Comparison of ENCODE assay signal across 11 cellular contexts in the genomic region with DNA sequence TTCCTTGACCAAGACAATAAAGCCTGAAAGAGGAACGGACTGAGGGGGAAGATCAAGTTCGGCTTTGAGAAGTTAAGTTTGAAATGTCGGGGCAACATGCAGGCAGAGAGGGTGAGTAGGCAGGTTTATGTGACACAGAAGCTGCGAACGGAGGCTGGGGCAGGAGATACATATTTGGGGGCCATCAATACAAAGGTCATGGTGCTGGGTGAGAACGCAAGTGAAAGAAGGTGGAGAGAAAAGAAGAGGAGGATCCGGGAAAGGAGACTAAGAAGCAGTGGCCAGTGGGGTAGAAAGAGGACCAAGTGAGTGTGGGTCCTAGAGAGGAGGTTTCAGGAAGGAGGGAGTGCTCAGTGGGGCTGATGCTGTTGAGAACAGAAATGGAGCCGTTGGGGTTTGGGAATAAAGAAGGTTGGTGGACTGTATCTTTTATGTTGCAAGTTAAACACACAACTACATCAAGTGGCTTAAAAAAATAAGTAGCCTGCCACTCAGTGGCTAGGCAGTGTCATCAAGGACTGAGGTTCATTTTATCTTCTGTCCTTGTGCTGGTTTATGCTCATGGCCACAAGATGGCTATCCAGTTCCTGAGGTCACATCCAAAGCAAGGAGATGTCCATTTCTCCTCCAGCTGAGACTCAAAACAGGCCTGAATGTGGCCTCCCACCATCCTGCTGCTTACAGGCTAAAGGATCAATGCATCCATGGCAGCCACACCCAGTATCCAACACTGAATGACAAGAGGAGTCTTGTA. TPM values are rescaled to one million over a fixed set of nuclear protein-coding genes. Genes with fewer than 3 reads are reported as not detected.
DNase-seq lines count a peak whose midpoint lies in the region; ATAC-seq and TF ChIP-seq lines count a peak whose summit lies in the region.
"Had no signal": no experiment of that assay in that cellular context is flagged by ENCODE, and none has a peak within 500 bp of the region (broad histone marks: within the 10 kb centered on the region; RNA-seq: fewer than 3 reads in every experiment).

No MANE protein-coding gene starts in this region.

- H3K36me3 Mint-ChIP-seq in HFFc6 (ENCODE audit: low read depth) = peaks cover 5% of the 10 kb centered on the region; the same call in 1 of the 2 replicates
- H3K36me3 Mint-ChIP-seq in activated T-helper 17 cell treated with anti-CD3 and anti-CD28 coated beads, Interleukin-2, amount 50 U/mL, for 72 hours (ENCODE audit: low read depth) = peaks cover 6% of the 10 kb centered on the region
- no peaks in the 10 kb centered on the region for H3K36me3 Mint-ChIP-seq in nephron progenitor cell (ENCODE audit: low read depth)
- peaks cover 50% of the 10 kb centered on the region for H3K36me3 Mint-ChIP-seq in Calu3 (ENCODE audit: insufficient read depth, unreplicated experiment)

- intact Hi-C loops in Calu3 (cut with micrococcal nuclease; ENCODE audit: unreplicated experiment) = loop anchor here (5.0 kb wide), 1 partner anchor 192 kb away; no protein-coding TSS in a partner anchor

- H3K9me3 Mint-ChIP-seq in HFFc6 (no peaks in the 10 kb centered on the region), nephron progenitor cell (no peaks in the 10 kb centered on the region), Calu3 (ENCODE audit: low read depth, unreplicated experiment) (peaks cover 2% of the 10 kb centered on the region)
- no peaks in the 10 kb centered on the region for H3K9me3 Mint-ChIP-seq in activated T-helper 17 cell treated with anti-CD3 and anti-CD28 coated beads, Interleukin-2, amount 50 U/mL, for 72 hours

- DNase-seq in NOMO-1 (lab: John Stamatoyannopoulos, UW; ENCODE audit: unreplicated experiment in 2 of 2) = peak; percentile 3 to 4
- DNase-seq in NOMO-1 treated with dmso at 0.1 percent for 144 hours (lab: John Stamatoyannopoulos, UW; ENCODE audit: unreplicated experiment) = no peak
- no peak for DNase-seq in HFFc6
- no peak for DNase-seq in nephron progenitor cell
- no peak for DNase-seq in Calu3
- DNase-seq in activated CD4-positive, CD25-positive, alpha-beta regulatory T cell treated with anti-CD3 and anti-CD28 coated beads, Interleukin-2, amount 50 U/mL, for 72 hours = no peak
- DNase-seq: occipital lobe; stimulated activated CD4-positive, alpha-beta T cell treated with anti-CD3 and anti-CD28 coated beads, Interleukin-2, amount 100 ng/mL, for 48 hours; SW 1271 had no signal

- H3K4me1 Mint-ChIP-seq in HFFc6 (ENCODE audit: low read depth) = peaks cover 43% of the 10 kb centered on the region
- H3K4me1 Mint-ChIP-seq in activated T-helper 17 cell treated with anti-CD3 and anti-CD28 coated beads, Interleukin-2, amount 50 U/mL, for 72 hours = peaks cover 31% of the 10 kb centered on the region
- H3K4me1 Mint-ChIP-seq in nephron progenitor cell = peaks cover 42% of the 10 kb centered on the region
- peaks cover 38% of the 10 kb centered on the region for H3K4me1 Mint-ChIP-seq in Calu3 (ENCODE audit: low read depth, unreplicated experiment)

- H3K27ac Mint-ChIP-seq in HFFc6 (no peak overlapping the region), nephron progenitor cell (no peak overlapping the region), Calu3 (ENCODE audit: unreplicated experiment) (no peak overlapping the region)
- no peak overlapping the region for H3K27ac Mint-ChIP-seq in activated T-helper 17 cell treated with anti-CD3 and anti-CD28 coated beads, Interleukin-2, amount 50 U/mL, for 72 hours

- peaks cover 10% of the 10 kb centered on the region for H3K27me3 Mint-ChIP-seq in HFFc6 (ENCODE audit: insufficient read depth)
- no peaks in the 10 kb centered on the region for H3K27me3 Mint-ChIP-seq in activated T-helper 17 cell treated with anti-CD3 and anti-CD28 coated beads, Interleukin-2, amount 50 U/mL, for 72 hours
- H3K27me3 Mint-ChIP-seq in nephron progenitor cell (ENCODE audit: low read depth, poor library complexity) = peaks cover 10% of the 10 kb centered on the region
- peaks cover 48% of the 10 kb centered on the region for H3K27me3 Mint-ChIP-seq in Calu3 (ENCODE audit: unreplicated experiment)

- H3K4me3 Mint-ChIP-seq in HFFc6 (peak overlapping the region; percentile 88; the same call in 1 of the 2 replicates), nephron progenitor cell (peak overlapping the region; percentile 94), Calu3 (ENCODE audit: low read depth, unreplicated experiment) (no peak overlapping the region)
- peak overlapping the region; percentile 80 for H3K4me3 Mint-ChIP-seq in activated T-helper 17 cell treated with anti-CD3 and anti-CD28 coated beads, Interleukin-2, amount 50 U/mL, for 72 hours

- no peak for ATAC-seq in activated T-helper 17 cell treated with anti-CD3 and anti-CD28 coated beads, Interleukin-2, amount 50 U/mL, for 72 hours (replicated peaks)
- no peak for ATAC-seq in HG02973 (IDR thresholded peaks at IDR 0.05; ENCODE audit: unreplicated experiment)

- BruUV-seq in Calu3 (replicated peaks; lab: Mats Ljungman, UMichigan) = no TSS peak

- TF ChIP-seq CTCF in HFFc6 (IDR thresholded peaks at IDR 0.05) (0 out of 2 replicates have a peak, but pooled peaks have one; percentile 18), nephron progenitor cell (IDR thresholded peaks at IDR 0.05) (no peak), Calu3 (IDR thresholded peaks at IDR 0.05; ENCODE audit: unreplicated experiment) (no peak)

- CTCF ChIA-PET in Calu3 (lab: Charles Lee) = no interaction called here

RNA-seq across cellular contexts. Expression of a gene that starts 1.7 kb away (rescaled TPM):
- total RNA-seq in HFFc6 (2021; fragmentation: NEBNext Ultra II Directional; extraction: Animal tissue kit (Norgen Biotek cat#: 25700)) = 100 to 1,000 TPM in 2 of 6 experiments, 10 to 100 TPM in 4; 83.7 to 110 (median 97.3) TPM
- total RNA-seq in activated T-helper 17 cell treated with anti-CD3 and anti-CD28 coated beads, Interleukin-2, amount 50 U/mL, for 72 hours = 10 to 100 TPM; 21.6 to 30.0 TPM
- 90.4 and 114 TPM in 2 replicates for total RNA-seq in Calu3 (2022)

RNA-seq across cellular contexts. Expression of a gene that starts 8.3 kb away (rescaled TPM):
- total RNA-seq in HFFc6 (2021; fragmentation: NEBNext Ultra II Directional; extraction: Animal tissue kit (Norgen Biotek cat#: 25700)) = not detected
- total RNA-seq in activated T-helper 17 cell treated with anti-CD3 and anti-CD28 coated beads, Interleukin-2, amount 50 U/mL, for 72 hours = under 1 TPM in 1 of 2 donors, not detected in 1; 0.66 TPM
- total RNA-seq in Calu3 (2022) = not detected in 2 replicates

Comparison
In these comparisons a context has a peak if more than half of its experiments do, and no peak if none do; other contexts are left out.
1. DNase-seq: peak in NOMO-1 (2 of 2); none in NOMO-1 treated with dmso at 0.1 percent for 144 hours (single experiment), HFFc6 (single experiment), nephron progenitor cell (single experiment), Calu3 (single experiment) and activated CD4-positive, CD25-positive, alpha-beta regulatory T cell treated with anti-CD3 and anti-CD28 coated beads, Interleukin-2, amount 50 U/mL, for 72 hours (single experiment).